Comparison of ENCODE assay signal across 9 cellular contexts in genomic region chr4:89482248-89482647, GRCh38.
DNase-seq lines count a peak whose midpoint lies in the region; ATAC-seq and TF ChIP-seq lines count a peak whose summit lies in the region.
"Had no signal": no experiment of that assay in that cellular context is flagged by ENCODE, and none has a peak within 500 bp of the region (broad histone marks: within the 10 kb centered on the region; RNA-seq: fewer than 3 reads in every experiment).

No MANE protein-coding gene starts in this region.

- peak; percentile 80 for ATAC-seq in GM21423 (IDR thresholded peaks at IDR 0.05; ENCODE audit: unreplicated experiment)
- ATAC-seq in SK-N-SH treated with all-trans-retinoic acid at 6 μM for 48 hours = peak; percentile 73

- peak; percentile 28 for DNase-seq in NCI-H2029 (lab: John Stamatoyannopoulos, UW)
- no peak for DNase-seq in NCI-H2029 treated with DMSO at 0.1 percent for 48 hours (lab: John Stamatoyannopoulos, UW)
- peak; percentile 50 for DNase-seq in HT1080 (ENCODE audit: low read depth)
- peak; percentile 68 for DNase-seq in islet precursor cell
- no peak for DNase-seq in NCI-H1048 (lab: John Stamatoyannopoulos, UW)
- DNase-seq in mucosa of gallbladder (ENCODE audit: low spot score) = no peak
- DNase-seq: activated T-cell treated with anti-CD3 and anti-CD28 coated beads, Interleukin-2, amount 50 U/mL, for 72 hours had no signal

TF ChIP-seq in SK-N-SH treated with all-trans-retinoic acid at 6 μM for 48 hours, 23 proteins besides CTCF, POLR2A, EP300 and RAD21:
- TF ChIP-seq ZNF565 (CRISPR knock-in tag; conservative IDR thresholded peaks at IDR 0.05; ENCODE audit: low read depth) = no peak
- TF ChIP-seq RARB (CRISPR knock-in tag; IDR thresholded peaks at IDR 0.05) = no peak
- no peak for TF ChIP-seq ZNF8 (CRISPR knock-in tag; IDR thresholded peaks at IDR 0.05)
- no peak for TF ChIP-seq ISL1 (CRISPR knock-in tag; IDR thresholded peaks at IDR 0.05)
- no peak for TF ChIP-seq SNAI2 (CRISPR knock-in tag; IDR thresholded peaks at IDR 0.05)
- TF ChIP-seq OSR1 (CRISPR knock-in tag; IDR thresholded peaks at IDR 0.05) = no peak
- no peak for TF ChIP-seq TCF4 (CRISPR knock-in tag; IDR thresholded peaks at IDR 0.05; ENCODE audit: borderline replicate concordance)
- no peak for TF ChIP-seq POU6F1 (CRISPR knock-in tag; IDR thresholded peaks at IDR 0.05; ENCODE audit: borderline replicate concordance, low read depth)
- no peak for TF ChIP-seq CREB5 (CRISPR knock-in tag; IDR thresholded peaks at IDR 0.05; ENCODE audit: low read depth)
- no peak for TF ChIP-seq ESRRG (CRISPR knock-in tag; IDR thresholded peaks at IDR 0.05)
- no peak for TF ChIP-seq BACH2 (CRISPR knock-in tag; IDR thresholded peaks at IDR 0.05; ENCODE audit: borderline replicate concordance)

Comparison
In these comparisons a context has a peak if more than half of its experiments do, and no peak if none do; other contexts are left out.
1. DNase-seq: peak in NCI-H2029 (single experiment), HT1080 (single experiment) and islet precursor cell (single experiment); none in NCI-H2029 treated with DMSO at 0.1 percent for 48 hours (single experiment), NCI-H1048 (single experiment) and mucosa of gallbladder (single experiment).